1 cellular context compared by ENCODE assay signal in the genomic region with DNA sequence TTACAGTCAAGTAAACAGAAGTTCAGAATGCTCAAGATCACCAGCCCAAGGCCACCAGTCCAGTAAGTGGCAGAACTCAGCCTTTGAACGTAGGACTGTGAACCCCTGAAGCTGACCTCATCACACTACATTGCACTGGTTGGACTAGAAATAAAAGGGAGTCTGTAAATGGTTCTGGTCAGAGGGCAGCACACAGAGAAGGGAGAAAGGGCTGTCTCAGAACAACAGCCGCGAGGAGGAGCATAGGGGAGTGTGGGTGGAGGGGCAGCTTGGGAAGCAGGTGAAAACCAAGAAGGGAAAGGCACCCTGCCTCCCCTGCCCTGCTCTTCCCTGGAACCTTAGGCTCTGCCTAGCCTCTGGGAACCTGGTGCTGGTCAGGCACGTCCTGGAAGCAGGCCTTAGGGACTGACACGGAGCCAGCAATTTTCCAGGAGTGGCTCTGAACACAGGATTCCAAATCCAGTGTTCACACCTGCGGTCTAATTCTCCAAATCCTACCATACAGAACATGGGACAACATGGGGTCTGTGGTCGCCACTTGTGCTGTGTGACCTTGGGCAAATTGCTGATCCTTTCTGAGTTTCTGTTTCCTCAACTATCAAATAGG.
TF ChIP-seq lines count a peak whose summit lies in the region.

No MANE protein-coding gene starts in this region.

TF ChIP-seq in HepG2, 621 proteins besides CTCF, POLR2A, EP300 and RAD21 (continued from another document and continues in another):
- TF ChIP-seq, protein P1, sequence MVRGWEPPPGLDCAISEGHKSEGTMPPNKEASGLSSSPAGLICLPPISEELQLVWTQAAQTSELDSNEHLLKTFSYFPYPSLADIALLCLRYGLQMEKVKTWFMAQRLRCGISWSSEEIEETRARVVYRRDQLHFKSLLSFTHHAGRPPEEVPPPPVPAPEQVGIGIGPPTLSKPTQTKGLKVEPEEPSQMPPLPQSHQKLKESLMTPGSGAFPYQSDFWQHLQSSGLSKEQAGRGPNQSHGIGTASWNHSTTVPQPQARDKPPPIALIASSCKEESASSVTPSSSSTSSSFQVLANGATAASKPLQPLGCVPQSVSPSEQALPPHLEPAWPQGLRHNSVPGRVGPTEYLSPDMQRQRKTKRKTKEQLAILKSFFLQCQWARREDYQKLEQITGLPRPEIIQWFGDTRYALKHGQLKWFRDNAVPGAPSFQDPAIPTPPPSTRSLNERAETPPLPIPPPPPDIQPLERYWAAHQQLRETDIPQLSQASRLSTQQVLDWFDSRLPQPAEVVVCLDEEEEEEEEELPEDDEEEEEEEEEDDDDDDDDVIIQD (CRISPR knock-in tag; IDR thresholded peaks at IDR 0.05; ENCODE audit: low read depth) = peak; percentile 87
- TF ChIP-seq GATAD2A (CRISPR knock-in tag; IDR thresholded peaks at IDR 0.05) (peak; percentile 82), ZNF263 (CRISPR knock-in tag; IDR thresholded peaks at IDR 0.05) (0 out of 2 replicates have a peak, but pooled peaks have one; percentile 35), BORCS8-MEF2B (CRISPR knock-in tag; IDR thresholded peaks at IDR 0.05) (0 out of 2 replicates have a peak, but pooled peaks have one; percentile 41), AKNA (CRISPR knock-in tag; IDR thresholded peaks at IDR 0.05; ENCODE audit: borderline replicate concordance) (no peak), ATM (IDR thresholded peaks at IDR 0.05; ENCODE audit: borderline replicate concordance) (no peak), TRIM22 (IDR thresholded peaks at IDR 0.05) (no peak), ZHX1 (CRISPR knock-in tag; IDR thresholded peaks at IDR 0.05; ENCODE audit: low read depth) (peak; percentile 28; the same call in 1 of the 2 replicates), USF2 (IDR thresholded peaks at IDR 0.05; ENCODE audit: low read depth, low read length) (no peak), USF2 (CRISPR knock-in tag; IDR thresholded peaks at IDR 0.05; ENCODE audit: borderline replicate concordance) (no peak), KLF11 (CRISPR knock-in tag; IDR thresholded peaks at IDR 0.05) (no peak), HMG20A (CRISPR knock-in tag; IDR thresholded peaks at IDR 0.05; ENCODE audit: borderline replicate concordance) (peak; percentile 90; the same call in 1 of the 2 replicates), FOXC1 (CRISPR knock-in tag; IDR thresholded peaks at IDR 0.05; ENCODE audit: borderline replicate concordance) (0 out of 2 replicates have a peak, but pooled peaks have one; percentile 24), REXO4 (CRISPR knock-in tag; IDR thresholded peaks at IDR 0.05; ENCODE audit: borderline replicate concordance) (no peak), ZBTB21 (CRISPR knock-in tag; IDR thresholded peaks at IDR 0.05) (0 out of 2 replicates have a peak, but pooled peaks have one; percentile 40), HIC2 (CRISPR knock-in tag; IDR thresholded peaks at IDR 0.05; ENCODE audit: low read depth) (peak; percentile 16; the same call in 1 of the 2 replicates), FOXO1 (CRISPR knock-in tag; IDR thresholded peaks at IDR 0.05) (peak; percentile 65; the same call in 1 of the 2 replicates), ZNF264 (CRISPR knock-in tag; IDR thresholded peaks at IDR 0.05) (peak; percentile 71), ZFP36L1 (CRISPR knock-in tag; IDR thresholded peaks at IDR 0.05) (no peak), NONO (IDR thresholded peaks at IDR 0.05) (no peak), NONO (CRISPR knock-in tag; conservative IDR thresholded peaks at IDR 0.05) (0 out of 2 replicates have a peak, but pooled peaks have one; percentile 48), ZNF724P (CRISPR knock-in tag; IDR thresholded peaks at IDR 0.05; ENCODE audit: borderline replicate concordance) (peak; percentile 36; the same call in 1 of the 2 replicates), KDM5A (IDR thresholded peaks at IDR 0.05; ENCODE audit: borderline replicate concordance, low read length) (no peak), SYNCRIP (IDR thresholded peaks at IDR 0.05; ENCODE audit: insufficient read depth, low read depth, low read length) (no peak), HDAC1 (CRISPR knock-in tag; IDR thresholded peaks at IDR 0.05) (peak; percentile 80)
- TF ChIP-seq, protein P2, sequence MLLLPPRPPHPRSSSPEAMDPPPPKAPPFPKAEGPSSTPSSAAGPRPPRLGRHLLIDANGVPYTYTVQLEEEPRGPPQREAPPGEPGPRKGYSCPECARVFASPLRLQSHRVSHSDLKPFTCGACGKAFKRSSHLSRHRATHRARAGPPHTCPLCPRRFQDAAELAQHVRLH (CRISPR knock-in tag; IDR thresholded peaks at IDR 0.05; ENCODE audit: borderline replicate concordance, low read depth) = no peak
- TF ChIP-seq, protein P3, sequence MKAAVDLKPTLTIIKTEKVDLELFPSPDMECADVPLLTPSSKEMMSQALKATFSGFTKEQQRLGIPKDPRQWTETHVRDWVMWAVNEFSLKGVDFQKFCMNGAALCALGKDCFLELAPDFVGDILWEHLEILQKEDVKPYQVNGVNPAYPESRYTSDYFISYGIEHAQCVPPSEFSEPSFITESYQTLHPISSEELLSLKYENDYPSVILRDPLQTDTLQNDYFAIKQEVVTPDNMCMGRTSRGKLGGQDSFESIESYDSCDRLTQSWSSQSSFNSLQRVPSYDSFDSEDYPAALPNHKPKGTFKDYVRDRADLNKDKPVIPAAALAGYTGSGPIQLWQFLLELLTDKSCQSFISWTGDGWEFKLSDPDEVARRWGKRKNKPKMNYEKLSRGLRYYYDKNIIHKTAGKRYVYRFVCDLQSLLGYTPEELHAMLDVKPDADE (CRISPR knock-in tag; IDR thresholded peaks at IDR 0.05) = no peak
- TF ChIP-seq, protein P4, sequence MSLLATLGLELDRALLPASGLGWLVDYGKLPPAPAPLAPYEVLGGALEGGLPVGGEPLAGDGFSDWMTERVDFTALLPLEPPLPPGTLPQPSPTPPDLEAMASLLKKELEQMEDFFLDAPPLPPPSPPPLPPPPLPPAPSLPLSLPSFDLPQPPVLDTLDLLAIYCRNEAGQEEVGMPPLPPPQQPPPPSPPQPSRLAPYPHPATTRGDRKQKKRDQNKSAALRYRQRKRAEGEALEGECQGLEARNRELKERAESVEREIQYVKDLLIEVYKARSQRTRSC (CRISPR knock-in tag; IDR thresholded peaks at IDR 0.05; ENCODE audit: low read depth) = no peak
- TF ChIP-seq, protein P5, sequence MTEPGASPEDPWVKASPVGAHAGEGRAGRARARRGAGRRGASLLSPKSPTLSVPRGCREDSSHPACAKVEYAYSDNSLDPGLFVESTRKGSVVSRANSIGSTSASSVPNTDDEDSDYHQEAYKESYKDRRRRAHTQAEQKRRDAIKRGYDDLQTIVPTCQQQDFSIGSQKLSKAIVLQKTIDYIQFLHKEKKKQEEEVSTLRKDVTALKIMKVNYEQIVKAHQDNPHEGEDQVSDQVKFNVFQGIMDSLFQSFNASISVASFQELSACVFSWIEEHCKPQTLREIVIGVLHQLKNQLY (CRISPR knock-in tag; IDR thresholded peaks at IDR 0.05) = no peak
- TF ChIP-seq, protein P6, sequence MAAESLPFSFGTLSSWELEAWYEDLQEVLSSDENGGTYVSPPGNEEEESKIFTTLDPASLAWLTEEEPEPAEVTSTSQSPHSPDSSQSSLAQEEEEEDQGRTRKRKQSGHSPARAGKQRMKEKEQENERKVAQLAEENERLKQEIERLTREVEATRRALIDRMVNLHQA (CRISPR knock-in tag; IDR thresholded peaks at IDR 0.05) = no peak
